9 cellular contexts compared by ENCODE assay signal in the genomic region with DNA sequence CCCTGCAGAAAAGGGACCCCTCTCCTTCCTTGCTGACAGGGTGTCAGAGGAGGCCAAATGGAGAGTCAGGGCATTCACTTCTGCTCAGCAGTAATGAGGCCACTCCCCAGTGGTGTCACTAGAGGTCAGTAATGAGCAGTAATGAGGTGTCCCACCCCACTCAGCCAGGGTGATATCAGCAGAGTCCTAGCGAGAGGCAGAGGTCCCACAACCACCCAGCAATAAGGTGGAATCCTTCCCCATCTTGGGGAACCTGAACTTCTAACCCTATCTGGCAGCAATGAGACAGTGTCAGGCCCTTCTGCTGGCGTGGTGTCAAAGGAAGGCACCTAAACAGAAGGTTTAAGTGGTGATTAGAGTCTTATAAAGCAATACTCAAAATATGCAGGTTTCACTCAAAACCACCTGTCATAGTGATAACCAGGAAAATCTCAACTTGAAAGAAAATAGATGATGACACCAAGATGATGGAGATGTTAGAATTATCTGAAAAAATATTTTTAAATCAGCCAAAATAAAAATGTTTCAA. TPM values are rescaled to one million over a fixed set of nuclear protein-coding genes. Genes with fewer than 3 reads are reported as not detected.
A peak's percentile ranks its signal among the peaks of the same experiment; 100 is the strongest.
DNase-seq lines count a peak whose midpoint lies in the region; ATAC-seq and TF ChIP-seq lines count a peak whose summit lies in the region.
"Had no signal": no experiment of that assay in that cellular context is flagged by ENCODE, and none has a peak within 500 bp of the region (broad histone marks: within the 10 kb centered on the region; RNA-seq: fewer than 3 reads in every experiment).

No MANE protein-coding gene starts in this region.

- H3K27me3 ChIP-seq in SK-N-SH (ENCODE audit: insufficient read depth) (no peaks in the 10 kb centered on the region), thoracic aorta (replicated peaks; ENCODE audit: insufficient read depth) (no peaks in the 10 kb centered on the region)

- H2AFZ ChIP-seq in SK-N-SH (ENCODE audit: low read depth): no peak overlapping the region

- CTCF ChIA-PET in SK-N-SH (lab: Yijun Ruan, JAX): interaction anchor here (1.1 to 1.5 kb wide), 2 partner anchors 22 to 40 kb away, joined by 4 read pairs; no protein-coding TSS in a partner anchor

- peaks cover 25% of the 10 kb centered on the region for H3K27me3 Mint-ChIP-seq in brain

- no peak overlapping the region for H3K4me3 ChIP-seq in SK-N-SH (ENCODE audit: low read depth in 2 of 2, low read length in 1 of 2)
- no peak overlapping the region for H3K4me3 ChIP-seq in thoracic aorta

- H3K9me2 ChIP-seq in SK-N-SH: no peaks in the 10 kb centered on the region

- no peak overlapping the region for H3K27ac ChIP-seq in SK-N-SH (ENCODE audit: low read depth in 2 of 2, low read length in 1 of 2)
- peak overlapping the region in 1 of 2 donors; percentile 41 for H3K27ac ChIP-seq in thoracic aorta
- H3K27ac ChIP-seq: epithelial cell of prostate had no signal

- no peak overlapping the region for H3K4me3 Mint-ChIP-seq in brain

- WGBS in SK-N-SH (ENCODE audit: low lambda C conversion rate): 0% methylated on average over 1 of the region's 2 CpGs

- ATAC-seq in GM21515 (IDR thresholded peaks at IDR 0.05; ENCODE audit: unreplicated experiment) (peak; percentile 99), HG03575 (IDR thresholded peaks at IDR 0.05; ENCODE audit: extremely low read depth, insufficient number of reproducible peaks, low FRiP score, unreplicated experiment) (peak; percentile 74), left colon (peak; percentile 80), thoracic aorta (ENCODE audit: insufficient number of reproducible peaks, low FRiP score, low read depth) (peak; percentile 93)

- peaks cover 21% of the 10 kb centered on the region for H3K36me3 Mint-ChIP-seq in brain

- TF ChIP-seq CTCF in SK-N-SH (IDR thresholded peaks at IDR 0.05): peak; percentile 66
- TF ChIP-seq CTCF in brain (conservative IDR thresholded peaks at IDR 0.05): peak; percentile 22 to 61
- peak; percentile 71 for TF ChIP-seq CTCF in thoracic aorta (IDR thresholded peaks at IDR 0.05)

- H3K9me3 ChIP-seq in SK-N-SH: no peaks in the 10 kb centered on the region
- H3K9me3 ChIP-seq in thoracic aorta: peaks cover 1% of the 10 kb centered on the region

- no peaks in the 10 kb centered on the region for H3K36me3 ChIP-seq in SK-N-SH (replicated peaks in 1 of 2; ENCODE audit: control insufficient read depth in 1 of 2, insufficient read depth in 2 of 2, low read length in 1 of 2)
- H3K36me3 ChIP-seq in thoracic aorta: no peaks in the 10 kb centered on the region

- POLR2A ChIA-PET in SK-N-SH (lab: Yijun Ruan, JAX): no interaction called here

- H3K79me2 ChIP-seq in SK-N-SH (ENCODE audit: insufficient read depth): no peaks in the 10 kb centered on the region

- no peak overlapping the region for H3K4me2 ChIP-seq in SK-N-SH

- peaks cover 18 to 37% (median 35%) of the 10 kb centered on the region in 5 experiments for H3K9me3 Mint-ChIP-seq in brain

- no peak overlapping the region for H3K27ac Mint-ChIP-seq in brain

- peak; percentile 62 for TF ChIP-seq RAD21 in SK-N-SH (IDR thresholded peaks at IDR 0.05; ENCODE audit: low read length)

- no peak for TF ChIP-seq EP300 in SK-N-SH (IDR thresholded peaks at IDR 0.05; ENCODE audit: borderline replicate concordance in 1 of 2, low read depth in 1 of 2, low read length in 1 of 2)

- no peak overlapping the region for H3K9ac ChIP-seq in SK-N-SH

- intact Hi-C loops in left colon (cut with DNase I, micrococcal nuclease): no loop called here

- H3K4me1 Mint-ChIP-seq in brain: no peaks in the 10 kb centered on the region

- no peaks in the 10 kb centered on the region for H3K4me1 ChIP-seq in SK-N-SH (ENCODE audit: control insufficient read depth in 1 of 2, insufficient read depth in 2 of 2, low read depth in 1 of 2, low read length in 1 of 2)
- peaks cover 0 to 15% of the 10 kb centered on the region in 2 donors for H3K4me1 ChIP-seq in thoracic aorta (ENCODE audit: control insufficient read depth in 1 of 2, low read depth in 2 of 2)

- H3F3A ChIP-seq in SK-N-SH (replicated peaks; ENCODE audit: insufficient read depth): no peaks in the 10 kb centered on the region

- DNase-seq in NCI-H1436 (lab: John Stamatoyannopoulos, UW) (peak; percentile 32), NCI-H1436 treated with DMSO at 0.1 percent for 48 hours (lab: John Stamatoyannopoulos, UW) (no peak), SK-N-SH (peak; percentile 85), left colon (peak; percentile 50 to 68), thoracic aorta (ENCODE audit: low spot score) (no peak)

- no peaks in the 10 kb centered on the region for H4K20me1 ChIP-seq in SK-N-SH (ENCODE audit: insufficient read depth)

TF ChIP-seq in SK-N-SH, 30 proteins besides CTCF, POLR2A, EP300 and RAD21:
- TF ChIP-seq, protein P1, sequence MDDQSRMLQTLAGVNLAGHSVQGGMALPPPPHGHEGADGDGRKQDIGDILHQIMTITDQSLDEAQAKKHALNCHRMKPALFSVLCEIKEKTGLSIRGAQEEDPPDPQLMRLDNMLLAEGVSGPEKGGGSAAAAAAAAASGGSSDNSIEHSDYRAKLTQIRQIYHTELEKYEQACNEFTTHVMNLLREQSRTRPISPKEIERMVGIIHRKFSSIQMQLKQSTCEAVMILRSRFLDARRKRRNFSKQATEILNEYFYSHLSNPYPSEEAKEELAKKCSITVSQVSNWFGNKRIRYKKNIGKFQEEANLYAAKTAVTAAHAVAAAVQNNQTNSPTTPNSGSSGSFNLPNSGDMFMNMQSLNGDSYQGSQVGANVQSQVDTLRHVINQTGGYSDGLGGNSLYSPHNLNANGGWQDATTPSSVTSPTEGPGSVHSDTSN (IDR thresholded peaks at IDR 0.05): no peak
- TF ChIP-seq SMC3 (IDR thresholded peaks at IDR 0.05; ENCODE audit: low read depth, low read length) (peak; percentile 47; the same call in 1 of the 2 replicates), POLR2AphosphoS5 (IDR thresholded peaks at IDR 0.05; ENCODE audit: low read depth, low read length) (no peak), GABPA (IDR thresholded peaks at IDR 0.05; ENCODE audit: low read depth) (no peak), CHD2 (IDR thresholded peaks at IDR 0.05; ENCODE audit: low read length, partially characterized antibody) (no peak), TCF12 (IDR thresholded peaks at IDR 0.05) (no peak)
- TF ChIP-seq, protein P2, sequence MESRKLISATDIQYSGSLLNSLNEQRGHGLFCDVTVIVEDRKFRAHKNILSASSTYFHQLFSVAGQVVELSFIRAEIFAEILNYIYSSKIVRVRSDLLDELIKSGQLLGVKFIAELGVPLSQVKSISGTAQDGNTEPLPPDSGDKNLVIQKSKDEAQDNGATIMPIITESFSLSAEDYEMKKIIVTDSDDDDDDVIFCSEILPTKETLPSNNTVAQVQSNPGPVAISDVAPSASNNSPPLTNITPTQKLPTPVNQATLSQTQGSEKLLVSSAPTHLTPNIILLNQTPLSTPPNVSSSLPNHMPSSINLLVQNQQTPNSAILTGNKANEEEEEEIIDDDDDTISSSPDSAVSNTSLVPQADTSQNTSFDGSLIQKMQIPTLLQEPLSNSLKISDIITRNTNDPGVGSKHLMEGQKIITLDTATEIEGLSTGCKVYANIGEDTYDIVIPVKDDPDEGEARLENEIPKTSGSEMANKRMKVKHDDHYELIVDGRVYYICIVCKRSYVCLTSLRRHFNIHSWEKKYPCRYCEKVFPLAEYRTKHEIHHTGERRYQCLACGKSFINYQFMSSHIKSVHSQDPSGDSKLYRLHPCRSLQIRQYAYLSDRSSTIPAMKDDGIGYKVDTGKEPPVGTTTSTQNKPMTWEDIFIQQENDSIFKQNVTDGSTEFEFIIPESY (IDR thresholded peaks at IDR 0.05; ENCODE audit: borderline replicate concordance, low read depth): no peak
TF ChIP-seq in SK-N-SH: peak in this region for 1.

RNA-seq across cellular contexts. Expression of a gene that starts 12.9 kb away (rescaled TPM):
- polyA plus RNA-seq in SK-N-SH (2012; rRNA removed): 0.10 and 0.16 TPM in 2 replicates
- 0.05 and 0.12 TPM in 2 replicates for polyA plus RNA-seq in SK-N-SH (2012; cell fraction: cytosol; rRNA removed)
- 0.14 and 0.15 TPM in 2 replicates for polyA plus RNA-seq in SK-N-SH (2012; cell fraction: nucleus; rRNA removed)
- polyA plus RNA-seq in brain (ENCODE audit: insufficient read depth, low read depth, low replicate concordance): 0.19 TPM
- under 1 TPM; 0.18 to 0.31 TPM for total RNA-seq in left colon
- 10 to 100 TPM in 1 of 2 donors, 1 to 10 TPM in 1; 8.0 to 14.8 TPM for total RNA-seq in thoracic aorta

Comparison
In these comparisons a context has a peak if more than half of its experiments do, and no peak if none do; other contexts are left out.
1. DNase-seq: peak in NCI-H1436 (single experiment), SK-N-SH (single experiment) and left colon (2 of 2); none in NCI-H1436 treated with DMSO at 0.1 percent for 48 hours (single experiment) and thoracic aorta (single experiment).
2. RNA of a gene that starts 12.9 kb away (total RNA-seq): 8.0 to 14.8 TPM in thoracic aorta; 0.18 to 0.31 TPM in left colon; every median in the first group is over 4 times any median in the second.
3. Peak in every context shown above with its lines, with median percentiles within 50 percentile points of each other: ATAC-seq and CTCF ChIP-seq.